19 cellular contexts compared by ENCODE assay signal in genomic region chr18:41579185-41579584, GRCh38.
"Had no signal": no experiment of that assay in that cellular context is flagged by ENCODE, and none has a peak within 500 bp of the region (broad histone marks: within the 10 kb centered on the region; RNA-seq: fewer than 3 reads in every experiment).

No MANE protein-coding gene starts in this region.

- H3K9me3 ChIP-seq: esophagus muscularis mucosa, gastroesophageal sphincter, left ventricle myocardium inferior, ovary, right atrium auricular region, suprapubic skin, thyroid gland had no signal

- H3K27ac ChIP-seq: epithelial cell of prostate, esophagus muscularis mucosa, gastroesophageal sphincter, left ventricle myocardium inferior, ovary, right atrium auricular region, suprapubic skin, thyroid gland had no signal

- H3K27me3 ChIP-seq: esophagus muscularis mucosa, gastroesophageal sphincter, ovary, right atrium auricular region, suprapubic skin, thyroid gland had no signal

- ATAC-seq: effector memory CD8-positive, alpha-beta T cell; gastroesophageal sphincter; stimulated activated naive CD8-positive, alpha-beta T cell treated with anti-CD3 and anti-CD28 coated beads, Interleukin-15, Interleukin-2, amounts not matched to agents 100 U/mL and 50 U/mL, for 24 hours had no signal

- H3K36me3 ChIP-seq: esophagus muscularis mucosa, gastroesophageal sphincter, left ventricle myocardium inferior, ovary, right atrium auricular region, suprapubic skin, thyroid gland had no signal

- H3K4me1 ChIP-seq: esophagus muscularis mucosa, gastroesophageal sphincter, left ventricle myocardium inferior, right atrium auricular region, suprapubic skin, thyroid gland had no signal

- DNase-seq: effector memory CD8-positive, alpha-beta T cell; foreskin fibroblast; glutamatergic neuron; islet precursor cell; left ventricle myocardium inferior; mesenchymal stem cell; naive B cell; ovary; small intestine; stimulated activated CD4-positive, alpha-beta T cell treated with anti-CD3 and anti-CD28 coated beads, Interleukin-12 subunit alpha, Interleukin-12 subunit beta, amount 100 ng/mL, for 4 hours; stimulated activated CD4-positive, alpha-beta T cell treated with anti-CD3 and anti-CD28 coated beads, Interleukin-2, amount 100 ng/mL, for 48 hours; stimulated activated naive CD8-positive, alpha-beta T cell treated with anti-CD3 and anti-CD28 coated beads, Interleukin-15, Interleukin-2, amounts not matched to agents 100 U/mL and 50 U/mL, for 24 hours; thyroid gland had no signal

- H3K4me3 ChIP-seq: esophagus muscularis mucosa, gastroesophageal sphincter, left ventricle myocardium inferior, lung, ovary, right atrium auricular region, suprapubic skin, thyroid gland had no signal
